In genomic region chr14:30264161-30264560, GRCh38 we compare ENCODE assay signal across 23 cellular contexts.
"Had no signal": no experiment of that assay in that cellular context is flagged by ENCODE, and none has a peak within 500 bp of the region (broad histone marks: within the 10 kb centered on the region; RNA-seq: fewer than 3 reads in every experiment).

No MANE protein-coding gene starts in this region.

- H3K4me3 ChIP-seq: colonic mucosa, esophagus squamous epithelium, hepatocyte, left lung, lung, pancreas, prostate gland, right lobe of liver, spleen, testis, transverse colon had no signal

- H3K36me3 ChIP-seq: colonic mucosa, esophagus squamous epithelium, left lung, pancreas, prostate gland, right lobe of liver, spleen, transverse colon had no signal

- H3K9me3 ChIP-seq: colonic mucosa, esophagus squamous epithelium, left lung, pancreas, prostate gland, right lobe of liver, spleen, testis, transverse colon had no signal

- H3K9me3 Mint-ChIP-seq: nephron; stimulated activated naive B cell treated with anti-CD40 and anti-IgM and Interleukin-4, amounts not matched to agents 10 μg/mL and 1 μg/mL and 100 μg/mL, for 72 hours; stimulated activated naive CD8-positive, alpha-beta T cell treated with anti-CD3 and anti-CD28 coated beads, Interleukin-15, amount 100 ng/mL, for 72 hours had no signal

- H3K36me3 Mint-ChIP-seq: naive B cell; stimulated activated naive B cell treated with anti-CD40 and anti-IgM and Interleukin-4, amounts not matched to agents 10 μg/mL and 1 μg/mL and 100 μg/mL, for 72 hours had no signal

- FAIRE-seq: pancreas had no signal

- H3K27ac Mint-ChIP-seq: naive B cell; nephron; stimulated activated naive B cell treated with anti-CD40 and anti-IgM and Interleukin-4, amounts not matched to agents 10 μg/mL and 1 μg/mL and 100 μg/mL, for 72 hours; stimulated activated naive CD8-positive, alpha-beta T cell treated with anti-CD3 and anti-CD28 coated beads, Interleukin-15, amount 100 ng/mL, for 72 hours had no signal

- H3K4me1 ChIP-seq: colonic mucosa, esophagus squamous epithelium, left lung, pancreas, prostate gland, right lobe of liver, spleen, testis, transverse colon had no signal

- ATAC-seq: foreskin keratinocyte; left lung; pancreas; right lobe of liver; stimulated activated naive B cell treated with anti-CD40 and anti-IgM and Interleukin-4, amounts not matched to agents 10 μg/mL and 1 μg/mL and 100 μg/mL, for 72 hours; stimulated activated naive CD8-positive, alpha-beta T cell treated with anti-CD3 and anti-CD28 coated beads, Interleukin-15, amount 100 ng/mL, for 72 hours had no signal

- DNase-seq: colonic mucosa; dermis blood vessel endothelial cell; esophagus squamous epithelium; foreskin keratinocyte; kidney glomerular epithelial cell; left lung; mesendoderm; naive B cell; occipital lobe; pancreas; right lobe of liver; spleen; stimulated activated CD4-positive, alpha-beta T cell treated with anti-CD3 and anti-CD28 coated beads, Interleukin-15, amount 100 ng/mL, for 24 hours; stimulated activated CD4-positive, alpha-beta T cell treated with anti-CD3 and anti-CD28 coated beads, Interleukin-1b, Interleukin-23, amount 100 ng/mL, for 48 hours; stimulated activated CD4-positive, alpha-beta T cell treated with anti-CD3 and anti-CD28 coated beads, Interleukin-4, amount 100 ng/mL, for 24 hours; stimulated activated naive B cell treated with anti-CD40 and anti-IgM and Interleukin-4, amounts not matched to agents 10 μg/mL and 1 μg/mL and 100 μg/mL, for 72 hours; stimulated activated naive CD8-positive, alpha-beta T cell treated with anti-CD3 and anti-CD28 coated beads, Interleukin-15, amount 100 ng/mL, for 72 hours; testis; transverse colon had no signal

- H3K27me3 ChIP-seq: colonic mucosa, esophagus squamous epithelium, foreskin keratinocyte, hepatocyte, left lung, pancreas, right lobe of liver, spleen, testis, transverse colon had no signal

- H3K4me3 Mint-ChIP-seq: naive B cell; nephron; stimulated activated naive B cell treated with anti-CD40 and anti-IgM and Interleukin-4, amounts not matched to agents 10 μg/mL and 1 μg/mL and 100 μg/mL, for 72 hours; stimulated activated naive CD8-positive, alpha-beta T cell treated with anti-CD3 and anti-CD28 coated beads, Interleukin-15, amount 100 ng/mL, for 72 hours had no signal

- H3K27ac ChIP-seq: colonic mucosa, esophagus squamous epithelium, foreskin keratinocyte, hepatocyte, left lung, pancreas, prostate gland, right lobe of liver, spleen, testis, transverse colon had no signal

- H3K4me1 Mint-ChIP-seq: naive B cell; nephron; stimulated activated naive B cell treated with anti-CD40 and anti-IgM and Interleukin-4, amounts not matched to agents 10 μg/mL and 1 μg/mL and 100 μg/mL, for 72 hours; stimulated activated naive CD8-positive, alpha-beta T cell treated with anti-CD3 and anti-CD28 coated beads, Interleukin-15, amount 100 ng/mL, for 72 hours had no signal

- H3K27me3 Mint-ChIP-seq: stimulated activated naive B cell treated with anti-CD40 and anti-IgM and Interleukin-4, amounts not matched to agents 10 μg/mL and 1 μg/mL and 100 μg/mL, for 72 hours; stimulated activated naive CD8-positive, alpha-beta T cell treated with anti-CD3 and anti-CD28 coated beads, Interleukin-15, amount 100 ng/mL, for 72 hours had no signal
